Comparison of ENCODE assay signal across 18 cellular contexts in genomic region chr4:175790067-175790466, GRCh38. TPM values are rescaled to one million over a fixed set of nuclear protein-coding genes. Genes with fewer than 3 reads are reported as not detected.
DNase-seq lines count a peak whose midpoint lies in the region; ATAC-seq, FAIRE-seq and TF ChIP-seq lines count a peak whose summit lies in the region.
"Had no signal": no experiment of that assay in that cellular context is flagged by ENCODE, and none has a peak within 500 bp of the region (broad histone marks: within the 10 kb centered on the region; RNA-seq: fewer than 3 reads in every experiment).

No MANE protein-coding gene starts in this region.

- DNase-seq in NCI-H748 (lab: John Stamatoyannopoulos, UW; ENCODE audit: unreplicated experiment) (peak; percentile 82), NCI-H748 treated with DMSO at 0.1 percent for 48 hours (lab: John Stamatoyannopoulos, UW) (no peak), K562 (ENCODE audit: extremely low read depth in 1 of 4, low spot score in 3 of 4) (no peak), glutamatergic neuron (no peak), ureter (ENCODE audit: low spot score) (no peak), H54 (ENCODE audit: insufficient read length, low spot score) (no peak), H4 (ENCODE audit: low spot score) (no peak), SHP77 (lab: John Stamatoyannopoulos, UW) (no peak)
- DNase-seq: CD4-positive, alpha-beta memory T cell; DMS79; NCI-H1436; NCI-H82; SHP77 treated with DMSO at 0.1 percent for 48 hours; SK-N-SH had no signal

- H3K36me3 Mint-ChIP-seq in glutamatergic neuron (ENCODE audit: unreplicated experiment) = peaks cover 4% of the 10 kb centered on the region
- H3K36me3 Mint-ChIP-seq: CD4-positive, alpha-beta memory T cell had no signal

- peaks cover 4% of the 10 kb centered on the region for H3K9me3 Mint-ChIP-seq in glutamatergic neuron (ENCODE audit: unreplicated experiment)
- H3K9me3 Mint-ChIP-seq: GM23338 had no signal

- ATAC-seq in K562 = no peak
- ATAC-seq: GM23338, HepG2 had no signal

- no peaks in the 10 kb centered on the region; the same call in 1 of the 2 replicates for H3K9me3 ChIP-seq in K562 (replicated peaks; ENCODE audit: control insufficient read depth, insufficient read depth, low read depth, low read length)
- H3K9me3 ChIP-seq: BLaER1, SK-N-SH had no signal

- POLR2A ChIA-PET in K562 (lab: Yijun Ruan, JAX) = no interaction called here

- TF ChIP-seq CTCF in K562 (IDR thresholded peaks at IDR 0.05 in 2 of 3, conservative IDR thresholded peaks at IDR 0.05 in 1 of 3; ENCODE audit: insufficient read depth in 2 of 3, low read depth in 1 of 3, low read length in 3 of 3) (no peak), glutamatergic neuron (IDR thresholded peaks at IDR 0.05; ENCODE audit: partially characterized antibody, unreplicated experiment) (no peak)

- TF ChIP-seq EP300 in K562 (IDR thresholded peaks at IDR 0.05; ENCODE audit: low read length) = no peak

- H3K79me2 ChIP-seq in K562 (ENCODE audit: control insufficient read depth, insufficient read depth, low read length) = no peaks in the 10 kb centered on the region

- no peak for FAIRE-seq in K562 (lab: Jason Lieb, UNC)
- no peak for FAIRE-seq in H54 (lab: Jason Lieb, UNC)
- FAIRE-seq: HepG2 had no signal

- intact Hi-C loops in K562 (cut with micrococcal nuclease) = no loop called here

- CTCF ChIA-PET in K562 (lab: Yijun Ruan, JAX; ENCODE audit: low intra/inter-chr PET ratio) = no interaction called here

- no peak overlapping the region for H3K9ac ChIP-seq in K562 (ENCODE audit: insufficient read depth in 1 of 2, low read depth in 2 of 2, low read length in 2 of 2)
- H3K9ac ChIP-seq: BLaER1, KMS-11, SK-N-SH had no signal

- WGBS in K562 (ENCODE audit: insufficient coverage, low coverage, missing lambda C conversion rate) = 0% methylated on average over 1 of the region's 1 CpG

- no peak for TF ChIP-seq RAD21 in K562 (CRISPR knock-in tag; conservative IDR thresholded peaks at IDR 0.05 in 1 of 2, IDR thresholded peaks at IDR 0.05 in 1 of 2)

- no peaks in the 10 kb centered on the region for H3K36me3 ChIP-seq in K562 (ENCODE audit: control insufficient read depth, insufficient read depth, low read length)
- H3K36me3 ChIP-seq: BLaER1 had no signal

- TF ChIP-seq POLR2A in K562 (conservative IDR thresholded peaks at IDR 0.05) = no peak
- TF ChIP-seq POLR2A in H54 (IDR thresholded peaks at IDR 0.05; ENCODE audit: low read depth, low read length) = no peak

- no peaks in the 10 kb centered on the region for H3K27me3 ChIP-seq in K562 (ENCODE audit: control insufficient read depth in 2 of 2, insufficient read depth in 2 of 2, low read length in 2 of 2)
- H3K27me3 ChIP-seq: BLaER1 had no signal

- no peak overlapping the region for H3K4me3 ChIP-seq in K562
- H3K4me3 ChIP-seq: BLaER1, GM23338 had no signal

- no TSS peak for BruUV-seq in K562 (replicated peaks; lab: Mats Ljungman, UMichigan)

- H2AFZ ChIP-seq in K562 (ENCODE audit: low read depth, low read length) = no peak overlapping the region
- H2AFZ ChIP-seq: GM23338 had no signal

- H3K4me1 ChIP-seq in K562 (replicated peaks in 1 of 2; ENCODE audit: control insufficient read depth in 2 of 2, insufficient read depth in 2 of 2, low read length in 2 of 2) = no peaks in the 10 kb centered on the region
- H3K4me1 ChIP-seq: BLaER1 had no signal

- H3K27ac Mint-ChIP-seq in glutamatergic neuron (ENCODE audit: unreplicated experiment) = peak overlapping the region; percentile 22
- H3K27ac Mint-ChIP-seq: CD4-positive, alpha-beta memory T cell had no signal

- in situ Hi-C loops in K562 (cut with MboI) = no loop called here

- no peaks in the 10 kb centered on the region for H4K20me1 ChIP-seq in K562 (replicated peaks; ENCODE audit: control insufficient read depth, insufficient read depth, low read length)
- H4K20me1 ChIP-seq: BLaER1 had no signal

- H3K4me3 Mint-ChIP-seq in glutamatergic neuron (ENCODE audit: unreplicated experiment) = no peak overlapping the region
- H3K4me3 Mint-ChIP-seq: CD4-positive, alpha-beta memory T cell; GM23338 had no signal

- no peaks in the 10 kb centered on the region for H3K9me1 ChIP-seq in K562 (ENCODE audit: control insufficient read depth, insufficient read depth, low read length)

- H3K27me3 Mint-ChIP-seq in glutamatergic neuron (ENCODE audit: unreplicated experiment) = peaks cover 2% of the 10 kb centered on the region
- H3K27me3 Mint-ChIP-seq: CD4-positive, alpha-beta memory T cell had no signal

- no peak overlapping the region for H3K4me2 ChIP-seq in K562 (ENCODE audit: insufficient read depth, low read length)
- H3K4me2 ChIP-seq: BLaER1, GM23338, KMS-11, SK-N-SH had no signal

- no peak overlapping the region for H3K27ac ChIP-seq in K562 (ENCODE audit: extremely low read depth, low read depth, low read length)
- H3K27ac ChIP-seq: BLaER1, KMS-11 had no signal

- peaks cover 24% of the 10 kb centered on the region for H3K4me1 Mint-ChIP-seq in glutamatergic neuron (ENCODE audit: low read depth, unreplicated experiment)
- H3K4me1 Mint-ChIP-seq: CD4-positive, alpha-beta memory T cell had no signal

TF ChIP-seq in K562, 482 proteins besides CTCF, POLR2A, EP300 and RAD21:
- TF ChIP-seq RFX1 (IDR thresholded peaks at IDR 0.05) = peak; percentile 13; the same call in 1 of the 2 replicates
- TF ChIP-seq ZNF785 (CRISPR knock-in tag; IDR thresholded peaks at IDR 0.05) = no peak

RNA-seq across cellular contexts. Expression of gene GPM6A, which starts 22.0 kb away (rescaled TPM):
- not detected in 2 replicates for total RNA-seq in K562 (2011; cell fraction: chromatin; rRNA removed; ENCODE audit: low replicate concordance)
- not detected in 2 replicates for total RNA-seq in K562 (2011; cell fraction: nucleolus; rRNA removed)
- not detected in 2 replicates for total RNA-seq in K562 (2011; cell fraction: nucleoplasm; rRNA removed)
- total RNA-seq in K562 (2014; rRNA removed) (not detected in 2 replicates), K562 (2014; rRNA removed; fragmentation: Illumina TruSeq; extraction: Trizol) (not detected in 2 replicates), K562 (2015; rRNA removed; fragmentation: Illumina TruSeq; extraction: Trizol) (not detected in 2 replicates), K562 (2021) (not detected in 2 replicates), glutamatergic neuron (ENCODE audit: unreplicated experiment) (97.4 TPM), ureter (17.8 TPM)
- polyA plus RNA-seq in K562 (2011; rRNA removed) (not detected in 2 replicates), K562 (2014; fragmentation: Illumina TruSeq; extraction: Trizol) (not detected in 2 replicates), K562 (2014; fragmentation: Nextera tagmentation; extraction: Ambion mirVana) (not detected), K562 (2014; rRNA removed) (not detected in 2 replicates)
- polyA plus RNA-seq in K562 (2011; cell fraction: cytosol; rRNA removed) = not detected in 2 replicates
- not detected in 2 replicates for polyA plus RNA-seq in K562 (2011; cell fraction: nucleus; rRNA removed)
- polyA plus RNA-seq in K562 (2012) = not detected in 2 replicates
- not detected in 2 replicates for polyA minus RNA-seq in K562 (2011; rRNA and poly(A)+ RNA removed)
- not detected in 2 replicates for polyA minus RNA-seq in K562 (2011; cell fraction: cytosol; rRNA and poly(A)+ RNA removed)
- not detected in 2 replicates for polyA minus RNA-seq in K562 (2011; cell fraction: nucleus; rRNA and poly(A)+ RNA removed)
- 3.8 and 4.4 TPM in 2 replicates for total RNA-seq in H4 (2014; rRNA removed; shearing (Covaris generic))
- total RNA-seq: CD4-positive, alpha-beta memory T cell; HepG2 had no signal
- polyA plus RNA-seq: HepG2, SK-N-SH had no signal
